In genomic region chr6:143842468-143842901, GRCh38 we compare ENCODE assay signal across 8 cellular contexts. TPM values are rescaled to one million over a fixed set of nuclear protein-coding genes. Genes with fewer than 3 reads are reported as not detected.
DNase-seq lines count a peak whose midpoint lies in the region; ATAC-seq and TF ChIP-seq lines count a peak whose summit lies in the region.

No MANE protein-coding gene starts in this region.

- H4K91ac ChIP-seq in H9 (ENCODE audit: insufficient read length, low read depth, low read length) = no peak overlapping the region

- H3T11ph ChIP-seq in H9 (ENCODE audit: low read length) = no peak overlapping the region

- peak overlapping the region; percentile 97 to 98 for H3K4me3 Mint-ChIP-seq in H9
- peak overlapping the region; percentile 98 for H3K4me3 Mint-ChIP-seq in activated CD8-positive, alpha-beta T cell treated with anti-CD3 and anti-CD28 coated beads for 36 hours

- no peaks in the 10 kb centered on the region for H3K9me3 Mint-ChIP-seq in H9
- no peaks in the 10 kb centered on the region for H3K9me3 Mint-ChIP-seq in activated CD8-positive, alpha-beta T cell treated with anti-CD3 and anti-CD28 coated beads for 36 hours

- no peak for TF ChIP-seq CTCF in AG09309 (IDR thresholded peaks at IDR 0.05; ENCODE audit: control insufficient read depth, insufficient read depth, low read depth, low read length, missing control alignments)
- no peak for TF ChIP-seq CTCF in H9 (conservative IDR thresholded peaks at IDR 0.05)
- no peak for TF ChIP-seq CTCF in activated CD8-positive, alpha-beta T cell treated with anti-CD3 and anti-CD28 coated beads for 36 hours (IDR thresholded peaks at IDR 0.05)
- TF ChIP-seq CTCF in left ventricle myocardium inferior (IDR thresholded peaks at IDR 0.05; ENCODE audit: borderline replicate concordance) = no peak

- H3K9me3 ChIP-seq in H9 (ENCODE audit: control insufficient read depth, low read depth, low read length) (no peaks in the 10 kb centered on the region), left ventricle myocardium inferior (replicated peaks) (no peaks in the 10 kb centered on the region)

- peaks cover 4% of the 10 kb centered on the region for H3K23me2 ChIP-seq in H9 (ENCODE audit: insufficient read length, low read depth, low read length, poor library complexity, severe bottlenecking)

- POLR2A ChIA-PET in activated CD8-positive, alpha-beta T cell treated with anti-CD3 and anti-CD28 coated beads for 36 hours (lab: Charles Lee) = interaction anchor here (0.6 to 4.2 kb wide), 8 partner anchors 8 to 392 kb away, joined by 3 to 13 read pairs (median 4); partner anchors contain the start of gene ADAT2

- H3K23ac ChIP-seq in H9 (ENCODE audit: insufficient read length, low read depth, low read length) = no peak overlapping the region

- no peak overlapping the region for H2BK20ac ChIP-seq in H9 (ENCODE audit: low read depth, low read length, poor library complexity, severe bottlenecking)

- H4K5ac ChIP-seq in H9 (ENCODE audit: insufficient read length, low read depth, low read length) = no peak overlapping the region

- H3K27me3 Mint-ChIP-seq in H9 (ENCODE audit: low read depth) = no peaks in the 10 kb centered on the region
- no peaks in the 10 kb centered on the region for H3K27me3 Mint-ChIP-seq in activated CD8-positive, alpha-beta T cell treated with anti-CD3 and anti-CD28 coated beads for 36 hours

- peak; percentile 74 for ATAC-seq in activated CD8-positive, alpha-beta T cell treated with anti-CD3 and anti-CD28 coated beads for 36 hours
- ATAC-seq in HG02852 (IDR thresholded peaks at IDR 0.05; ENCODE audit: unreplicated experiment) = no peak

- H3K18ac ChIP-seq in H9 (ENCODE audit: insufficient read length, low read depth, low read length) = no peak overlapping the region

- H3K27ac Mint-ChIP-seq in H9 = peak overlapping the region; percentile 93 to 99 (median 98)
- peak overlapping the region; percentile 99 for H3K27ac Mint-ChIP-seq in activated CD8-positive, alpha-beta T cell treated with anti-CD3 and anti-CD28 coated beads for 36 hours

- H3K4me1 ChIP-seq in H9 (ENCODE audit: insufficient read depth, low read length) = no peaks in the 10 kb centered on the region
- H3K4me1 ChIP-seq in left ventricle myocardium inferior = peaks cover 28% of the 10 kb centered on the region
- H3K4me1 ChIP-seq in rectal smooth muscle tissue (ENCODE audit: control insufficient read depth, insufficient read depth, low read length) = peaks cover 8% of the 10 kb centered on the region

- H3K36me3 Mint-ChIP-seq in H9 (ENCODE audit: insufficient read depth in 1 of 3, low read depth in 3 of 3) = peaks cover 23 to 38% (median 33%) of the 10 kb centered on the region in 3 experiments
- H3K36me3 Mint-ChIP-seq in activated CD8-positive, alpha-beta T cell treated with anti-CD3 and anti-CD28 coated beads for 36 hours (ENCODE audit: low read depth) = peaks cover 33% of the 10 kb centered on the region

- H3K27me3 ChIP-seq in H9 (ENCODE audit: insufficient read depth, low read length) (no peaks in the 10 kb centered on the region), left ventricle myocardium inferior (ENCODE audit: low read depth) (no peaks in the 10 kb centered on the region), rectal smooth muscle tissue (ENCODE audit: control insufficient read depth, insufficient read depth, low read length) (no peaks in the 10 kb centered on the region)

- intact Hi-C loops in activated CD8-positive, alpha-beta T cell treated with anti-CD3 and anti-CD28 coated beads for 36 hours (cut with micrococcal nuclease) = loop anchor here (10.0 kb wide), 1 partner anchor 268 kb away; no protein-coding TSS in a partner anchor
- intact Hi-C loops in left ventricle myocardium inferior (cut with micrococcal nuclease) = loop anchor here (10.0 kb wide), 1 partner anchor 168 kb away; the partner anchor contains the start of gene PHACTR2

- no peaks in the 10 kb centered on the region for H3K79me1 ChIP-seq in H9 (ENCODE audit: insufficient read depth, low read depth, low read length, poor library complexity, severe bottlenecking)

- H3K4me3 ChIP-seq in AG09309 (ENCODE audit: control insufficient read depth, low read depth, low read length) (peak overlapping the region; percentile 85), left ventricle myocardium inferior (peak overlapping the region; percentile 96), rectal smooth muscle tissue (ENCODE audit: low read length) (peak overlapping the region; percentile 98)

- H2AFZ ChIP-seq in H9 (ENCODE audit: low read length) = no peak overlapping the region

- no peak overlapping the region for H2BK120ac ChIP-seq in H9 (ENCODE audit: low read depth, low read length, poor library complexity, severe bottlenecking)

- DNase-seq in AG09309 (ENCODE audit: low read depth) = no peak
- no peak for DNase-seq in H9
- no peak for DNase-seq in activated CD8-positive, alpha-beta T cell treated with anti-CD3 and anti-CD28 coated beads for 36 hours
- no peak for DNase-seq in left ventricle myocardium inferior
- DNase-seq in GM03348 (ENCODE audit: low spot score) = no peak
- no peak for DNase-seq in activated effector memory CD4-positive, alpha-beta T cell treated with anti-CD3 and anti-CD28 coated beads, Interleukin-2, amount 50 U/mL, for 16 hours

- no peak overlapping the region for H4K8ac ChIP-seq in H9 (replicated peaks; ENCODE audit: insufficient read length, low read depth, low read length)

- no peak overlapping the region for H2BK12ac ChIP-seq in H9 (ENCODE audit: insufficient read length, low read depth, low read length)

- H3K27ac ChIP-seq in H9 (ENCODE audit: insufficient read length, low read depth, low read length) = no peak overlapping the region
- H3K27ac ChIP-seq in left ventricle myocardium inferior (replicated peaks) = peak overlapping the region; percentile 95
- peak overlapping the region; percentile 89 for H3K27ac ChIP-seq in rectal smooth muscle tissue (ENCODE audit: low read depth, low read length)

- H3K4me1 Mint-ChIP-seq in H9 = peaks cover 10 to 14% of the 10 kb centered on the region in 2 experiments
- H3K4me1 Mint-ChIP-seq in activated CD8-positive, alpha-beta T cell treated with anti-CD3 and anti-CD28 coated beads for 36 hours (ENCODE audit: low read depth) = peaks cover 17% of the 10 kb centered on the region

- H3K79me2 ChIP-seq in H9 (ENCODE audit: insufficient read depth, low read length) = peaks cover 9% of the 10 kb centered on the region; the same call in 1 of the 2 replicates

- no peaks in the 10 kb centered on the region for H4K20me1 ChIP-seq in H9 (ENCODE audit: control insufficient read depth, insufficient read depth, insufficient read length)

- no peak overlapping the region for H2BK15ac ChIP-seq in H9 (ENCODE audit: low read depth, low read length)

- no peak overlapping the region for H2BK5ac ChIP-seq in H9 (ENCODE audit: insufficient read length, low read length)

- peak overlapping the region; percentile 13 for H3K9ac ChIP-seq in H9 (ENCODE audit: extremely low read depth, insufficient read length, low read length)
- peak overlapping the region; percentile 85 for H3K9ac ChIP-seq in rectal smooth muscle tissue (ENCODE audit: low read length)

- H3K56ac ChIP-seq in H9 (ENCODE audit: insufficient read length, low read depth, low read length) = no peak overlapping the region

- CTCF ChIA-PET in activated CD8-positive, alpha-beta T cell treated with anti-CD3 and anti-CD28 coated beads for 36 hours (lab: Charles Lee) = interaction anchor here (0.8 to 2.8 kb wide), 4 partner anchors 97 to 267 kb away, joined by 3 to 18 read pairs (median 4); no protein-coding TSS in a partner anchor

- peak overlapping the region; percentile 83; the same call in 1 of the 2 replicates for H3K14ac ChIP-seq in H9 (ENCODE audit: insufficient read depth, low read length)

- H3K36me3 ChIP-seq in left ventricle myocardium inferior (peaks cover 32% of the 10 kb centered on the region), rectal smooth muscle tissue (ENCODE audit: control insufficient read depth, insufficient read depth, low read length) (peaks cover 18% of the 10 kb centered on the region)

- no CpG with 5 or more reads among the region's 7 CpGs for WGBS in H9 (ENCODE audit: extremely low coverage, insufficient read length, low lambda C conversion rate)

- no peak overlapping the region for H2AK5ac ChIP-seq in H9 (ENCODE audit: insufficient read length, low read length)

- H3K4me2 ChIP-seq in H9 (ENCODE audit: insufficient read depth, insufficient read length, low read length) = peak overlapping the region; percentile 46

- H3K4ac ChIP-seq in H9 (ENCODE audit: low read depth, low read length) = no peak overlapping the region

RNA-seq across cellular contexts. Expression of gene LTV1, which starts 0.7 kb away (rescaled TPM):
- 62.5 and 62.9 TPM in 2 replicates for total RNA-seq in H9 (2021)
- total RNA-seq in activated CD8-positive, alpha-beta T cell treated with anti-CD3 and anti-CD28 coated beads for 36 hours = 10 to 100 TPM; 30.9 to 31.6 TPM
- 12.9 TPM for total RNA-seq in left ventricle myocardium inferior

RNA-seq across cellular contexts. Expression of gene ZC2HC1B, which starts 21.8 kb away (rescaled TPM):
- total RNA-seq in H9 (2021) = not detected in 2 replicates
- not detected for total RNA-seq in activated CD8-positive, alpha-beta T cell treated with anti-CD3 and anti-CD28 coated beads for 36 hours
- total RNA-seq in left ventricle myocardium inferior = not detected
